ENCODE assay signal across 10 cellular contexts in the genomic region with DNA sequence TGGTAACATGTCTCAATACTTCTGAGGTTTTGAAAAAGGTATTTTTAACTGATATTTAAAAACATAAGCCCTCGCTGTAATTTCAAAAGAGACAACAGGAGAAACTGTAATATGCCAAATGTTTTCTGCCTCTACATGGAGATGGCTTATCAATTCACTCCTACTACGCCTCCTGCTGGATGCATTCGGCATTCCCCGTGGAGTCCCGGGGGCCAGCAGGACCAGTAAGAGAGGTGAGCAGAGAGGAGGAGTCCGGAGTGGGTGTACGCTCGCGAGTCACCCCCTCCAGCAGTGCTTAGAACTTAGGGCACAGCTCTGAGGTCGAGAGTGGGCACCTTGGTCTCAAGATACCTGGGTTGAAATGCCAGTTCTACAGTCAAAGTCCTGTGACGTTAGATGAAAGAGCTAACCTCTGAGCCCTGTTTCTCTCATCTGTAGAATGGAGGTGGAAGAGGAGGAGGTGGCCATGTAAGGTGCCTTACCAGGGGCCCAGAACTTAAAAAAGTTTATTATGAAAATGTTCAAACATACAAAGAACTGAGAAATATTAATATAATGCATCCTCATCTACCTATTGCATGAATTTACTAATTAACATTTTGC.
DNase-seq lines count a peak whose midpoint lies in the region; ATAC-seq and TF ChIP-seq lines count a peak whose summit lies in the region.
"Had no signal": no experiment of that assay in that cellular context is flagged by ENCODE, and none has a peak within 500 bp of the region (broad histone marks: within the 10 kb centered on the region; RNA-seq: fewer than 3 reads in every experiment).

No MANE protein-coding gene starts in this region.

- H3K4me3 ChIP-seq in DOHH2 (ENCODE audit: low read length) (no peak overlapping the region), gastrocnemius medialis (no peak overlapping the region)
- H3K4me3 ChIP-seq: SK-N-MC had no signal

- intact Hi-C loops in activated CD4-positive, alpha-beta T cell treated with anti-CD3 and anti-CD28 coated beads, Interleukin-2, amount 10 ng/mL, durations not matched to agents 24 days and 14 days (cut with micrococcal nuclease), result no loop called here
- intact Hi-C loops in gastrocnemius medialis (cut with DNase I; ENCODE audit: low total_unique reads), result loop anchor here (5.0 kb wide), 1 partner anchor 111 kb away; a partner anchor contains a TSS

- no peak overlapping the region for H3K4me2 ChIP-seq in DOHH2 (ENCODE audit: low read length)

- no peaks in the 10 kb centered on the region for H3K27me3 Mint-ChIP-seq in activated CD4-positive, alpha-beta T cell treated with anti-CD3 and anti-CD28 coated beads, Interleukin-2, amount 10 ng/mL, durations not matched to agents 24 days and 14 days
- H3K27me3 Mint-ChIP-seq: naive thymus-derived CD8-positive, alpha-beta T cell had no signal

- no peak for TF ChIP-seq POLR2A in gastrocnemius medialis (IDR thresholded peaks at IDR 0.05)

- H3K9me2 ChIP-seq in DOHH2 (replicated peaks; ENCODE audit: control insufficient read depth, low read length), result no peaks in the 10 kb centered on the region

- ATAC-seq in esophagus mucosa, result peak; percentile 71
- peak in 1 of 2 donors; percentile 39 for ATAC-seq in gastrocnemius medialis
- ATAC-seq in GM19452 (IDR thresholded peaks at IDR 0.05; ENCODE audit: unreplicated experiment), result no peak

- H3K27ac ChIP-seq in DOHH2 (ENCODE audit: low read depth, low read length) (no peak overlapping the region), gastrocnemius medialis (no peak overlapping the region)

- H3K4me3 Mint-ChIP-seq in activated CD4-positive, alpha-beta T cell treated with anti-CD3 and anti-CD28 coated beads, Interleukin-2, amount 10 ng/mL, durations not matched to agents 24 days and 14 days, result no peak overlapping the region
- H3K4me3 Mint-ChIP-seq: naive thymus-derived CD8-positive, alpha-beta T cell had no signal

- H3K79me2 ChIP-seq in DOHH2 (ENCODE audit: control insufficient read depth, low read length), result peaks cover 9% of the 10 kb centered on the region

- H3F3A ChIP-seq in DOHH2 (ENCODE audit: control insufficient read depth, insufficient read depth), result no peaks in the 10 kb centered on the region

- peak; percentile 53 for TF ChIP-seq CTCF in DOHH2 (IDR thresholded peaks at IDR 0.05; ENCODE audit: low read depth, low read length, poor library complexity, severe bottlenecking)
- TF ChIP-seq CTCF in gastrocnemius medialis (IDR thresholded peaks at IDR 0.05 in 4 of 5, conservative IDR thresholded peaks at IDR 0.05 in 1 of 5), result peak in 4 of 5 experiments; percentile 16 to 63 (median 45)

- H3K36me3 Mint-ChIP-seq in activated CD4-positive, alpha-beta T cell treated with anti-CD3 and anti-CD28 coated beads, Interleukin-2, amount 10 ng/mL, durations not matched to agents 24 days and 14 days (ENCODE audit: low read depth), result peaks cover 49% of the 10 kb centered on the region

- H3K9me3 ChIP-seq in DOHH2 (ENCODE audit: control insufficient read depth, insufficient read depth, low read length), result no peaks in the 10 kb centered on the region
- no peaks in the 10 kb centered on the region for H3K9me3 ChIP-seq in gastrocnemius medialis

- in situ Hi-C loops in gastrocnemius medialis (cut with MboI; ENCODE audit: low sequenced_read_pairs in 4 of 4), result loop anchor here in 2 of 4 donors (10.0 kb wide), 2 partner anchors 108 to 118 kb away; a partner anchor contains a TSS

- DNase-seq in HK-2 (ENCODE audit: unreplicated experiment) (peak; percentile 45), gastrocnemius medialis (no peak), SKM-1 (lab: John Stamatoyannopoulos, UW; ENCODE audit: unreplicated experiment) (no peak), NCI-H2171 treated with DMSO at 0.1 percent for 48 hours (lab: John Stamatoyannopoulos, UW) (no peak)
- DNase-seq in activated CD4-positive, alpha-beta T cell treated with anti-CD3 and anti-CD28 coated beads, Interleukin-2, amount 10 ng/mL, durations not matched to agents 24 days and 14 days, result peak; percentile 78

- H3K27ac Mint-ChIP-seq in activated CD4-positive, alpha-beta T cell treated with anti-CD3 and anti-CD28 coated beads, Interleukin-2, amount 10 ng/mL, durations not matched to agents 24 days and 14 days, result peak overlapping the region; percentile 25

- H3K36me3 ChIP-seq in DOHH2 (ENCODE audit: control insufficient read depth, low read length) (peaks cover 65% of the 10 kb centered on the region), gastrocnemius medialis (peaks cover 0 to 14% of the 10 kb centered on the region in 2 donors)

- H4K20me1 ChIP-seq in DOHH2 (ENCODE audit: control insufficient read depth, insufficient read depth, low read depth, low read length), result 0 out of 2 replicates have a peak, but pooled peaks cover 2% of the 10 kb centered on the region

- no peaks in the 10 kb centered on the region for H3K4me1 ChIP-seq in DOHH2 (ENCODE audit: control insufficient read depth, low read length)
- H3K4me1 ChIP-seq in gastrocnemius medialis, result peaks cover 13 to 15% of the 10 kb centered on the region in 2 donors

- no peaks in the 10 kb centered on the region for H3K27me3 ChIP-seq in DOHH2 (ENCODE audit: control insufficient read depth, low read length)
- no peaks in the 10 kb centered on the region for H3K27me3 ChIP-seq in gastrocnemius medialis

- no peaks in the 10 kb centered on the region for H3K9me3 Mint-ChIP-seq in activated CD4-positive, alpha-beta T cell treated with anti-CD3 and anti-CD28 coated beads, Interleukin-2, amount 10 ng/mL, durations not matched to agents 24 days and 14 days
- H3K9me3 Mint-ChIP-seq: naive thymus-derived CD8-positive, alpha-beta T cell had no signal

- H3K4me1 Mint-ChIP-seq in activated CD4-positive, alpha-beta T cell treated with anti-CD3 and anti-CD28 coated beads, Interleukin-2, amount 10 ng/mL, durations not matched to agents 24 days and 14 days, result peaks cover 24% of the 10 kb centered on the region

Comparison
In these comparisons a context has a peak if more than half of its experiments do, and no peak if none do; other contexts are left out.
1. DNase-seq: peak in HK-2 (single experiment) and activated CD4-positive, alpha-beta T cell treated with anti-CD3 and anti-CD28 coated beads, Interleukin-2, amount 10 ng/mL, durations not matched to agents 24 days and 14 days (single experiment); none in gastrocnemius medialis (0 of 2), SKM-1 (single experiment) and NCI-H2171 treated with DMSO at 0.1 percent for 48 hours (single experiment).